2 cellular contexts compared by ENCODE assay signal in the genomic region with DNA sequence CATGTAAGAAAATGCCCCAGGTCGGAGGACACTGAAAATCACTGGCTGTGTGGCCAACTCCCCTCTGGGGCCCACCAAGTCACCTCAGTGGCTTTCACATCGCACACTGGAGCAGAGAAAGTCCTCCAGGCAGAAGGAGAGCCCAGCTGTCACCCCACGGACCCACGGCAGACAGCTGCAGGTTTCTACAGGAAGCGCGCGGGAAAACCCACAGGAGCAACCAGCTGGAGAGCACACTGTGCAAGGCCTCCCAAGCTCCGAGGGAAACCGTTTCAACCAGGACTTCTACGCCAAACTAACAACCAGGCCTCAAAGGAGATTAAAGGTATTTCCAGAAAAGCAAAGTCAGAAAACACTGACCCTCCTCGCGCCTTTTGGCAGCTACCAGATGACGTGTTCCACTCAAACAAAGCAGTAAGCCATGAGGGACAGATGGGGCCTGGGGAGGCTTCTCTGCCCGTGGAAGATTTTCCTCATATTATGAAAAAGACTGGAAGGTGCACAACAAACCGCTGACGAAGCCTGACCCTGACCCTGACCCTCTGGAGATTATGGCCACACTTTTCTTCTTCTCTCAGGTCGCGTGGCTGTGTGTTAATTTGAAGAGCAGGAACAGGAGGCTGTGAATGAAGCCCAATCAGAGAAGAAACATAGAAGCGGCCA.
TF ChIP-seq lines count a peak whose summit lies in the region.

No MANE protein-coding gene starts in this region.

TF ChIP-seq in GM23338, 12 proteins besides CTCF, POLR2A, EP300 and RAD21:
- TF ChIP-seq NANOG (IDR thresholded peaks at IDR 0.05; ENCODE audit: borderline replicate concordance) = no peak
- no peak for TF ChIP-seq STAT1 (IDR thresholded peaks at IDR 0.05; ENCODE audit: unreplicated experiment)
- TF ChIP-seq, protein P1, sequence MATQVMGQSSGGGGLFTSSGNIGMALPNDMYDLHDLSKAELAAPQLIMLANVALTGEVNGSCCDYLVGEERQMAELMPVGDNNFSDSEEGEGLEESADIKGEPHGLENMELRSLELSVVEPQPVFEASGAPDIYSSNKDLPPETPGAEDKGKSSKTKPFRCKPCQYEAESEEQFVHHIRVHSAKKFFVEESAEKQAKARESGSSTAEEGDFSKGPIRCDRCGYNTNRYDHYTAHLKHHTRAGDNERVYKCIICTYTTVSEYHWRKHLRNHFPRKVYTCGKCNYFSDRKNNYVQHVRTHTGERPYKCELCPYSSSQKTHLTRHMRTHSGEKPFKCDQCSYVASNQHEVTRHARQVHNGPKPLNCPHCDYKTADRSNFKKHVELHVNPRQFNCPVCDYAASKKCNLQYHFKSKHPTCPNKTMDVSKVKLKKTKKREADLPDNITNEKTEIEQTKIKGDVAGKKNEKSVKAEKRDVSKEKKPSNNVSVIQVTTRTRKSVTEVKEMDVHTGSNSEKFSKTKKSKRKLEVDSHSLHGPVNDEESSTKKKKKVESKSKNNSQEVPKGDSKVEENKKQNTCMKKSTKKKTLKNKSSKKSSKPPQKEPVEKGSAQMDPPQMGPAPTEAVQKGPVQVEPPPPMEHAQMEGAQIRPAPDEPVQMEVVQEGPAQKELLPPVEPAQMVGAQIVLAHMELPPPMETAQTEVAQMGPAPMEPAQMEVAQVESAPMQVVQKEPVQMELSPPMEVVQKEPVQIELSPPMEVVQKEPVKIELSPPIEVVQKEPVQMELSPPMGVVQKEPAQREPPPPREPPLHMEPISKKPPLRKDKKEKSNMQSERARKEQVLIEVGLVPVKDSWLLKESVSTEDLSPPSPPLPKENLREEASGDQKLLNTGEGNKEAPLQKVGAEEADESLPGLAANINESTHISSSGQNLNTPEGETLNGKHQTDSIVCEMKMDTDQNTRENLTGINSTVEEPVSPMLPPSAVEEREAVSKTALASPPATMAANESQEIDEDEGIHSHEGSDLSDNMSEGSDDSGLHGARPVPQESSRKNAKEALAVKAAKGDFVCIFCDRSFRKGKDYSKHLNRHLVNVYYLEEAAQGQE (IDR thresholded peaks at IDR 0.05; ENCODE audit: unreplicated experiment) = no peak
- no peak for TF ChIP-seq ZNF114 (CRISPR knock-in tag; IDR thresholded peaks at IDR 0.05)
- TF ChIP-seq ZNF331 (CRISPR knock-in tag; IDR thresholded peaks at IDR 0.05; ENCODE audit: low read depth) = no peak
- TF ChIP-seq EZH2 (IDR thresholded peaks at IDR 0.05; ENCODE audit: low read depth, unreplicated experiment) = no peak
- TF ChIP-seq, protein P2, sequence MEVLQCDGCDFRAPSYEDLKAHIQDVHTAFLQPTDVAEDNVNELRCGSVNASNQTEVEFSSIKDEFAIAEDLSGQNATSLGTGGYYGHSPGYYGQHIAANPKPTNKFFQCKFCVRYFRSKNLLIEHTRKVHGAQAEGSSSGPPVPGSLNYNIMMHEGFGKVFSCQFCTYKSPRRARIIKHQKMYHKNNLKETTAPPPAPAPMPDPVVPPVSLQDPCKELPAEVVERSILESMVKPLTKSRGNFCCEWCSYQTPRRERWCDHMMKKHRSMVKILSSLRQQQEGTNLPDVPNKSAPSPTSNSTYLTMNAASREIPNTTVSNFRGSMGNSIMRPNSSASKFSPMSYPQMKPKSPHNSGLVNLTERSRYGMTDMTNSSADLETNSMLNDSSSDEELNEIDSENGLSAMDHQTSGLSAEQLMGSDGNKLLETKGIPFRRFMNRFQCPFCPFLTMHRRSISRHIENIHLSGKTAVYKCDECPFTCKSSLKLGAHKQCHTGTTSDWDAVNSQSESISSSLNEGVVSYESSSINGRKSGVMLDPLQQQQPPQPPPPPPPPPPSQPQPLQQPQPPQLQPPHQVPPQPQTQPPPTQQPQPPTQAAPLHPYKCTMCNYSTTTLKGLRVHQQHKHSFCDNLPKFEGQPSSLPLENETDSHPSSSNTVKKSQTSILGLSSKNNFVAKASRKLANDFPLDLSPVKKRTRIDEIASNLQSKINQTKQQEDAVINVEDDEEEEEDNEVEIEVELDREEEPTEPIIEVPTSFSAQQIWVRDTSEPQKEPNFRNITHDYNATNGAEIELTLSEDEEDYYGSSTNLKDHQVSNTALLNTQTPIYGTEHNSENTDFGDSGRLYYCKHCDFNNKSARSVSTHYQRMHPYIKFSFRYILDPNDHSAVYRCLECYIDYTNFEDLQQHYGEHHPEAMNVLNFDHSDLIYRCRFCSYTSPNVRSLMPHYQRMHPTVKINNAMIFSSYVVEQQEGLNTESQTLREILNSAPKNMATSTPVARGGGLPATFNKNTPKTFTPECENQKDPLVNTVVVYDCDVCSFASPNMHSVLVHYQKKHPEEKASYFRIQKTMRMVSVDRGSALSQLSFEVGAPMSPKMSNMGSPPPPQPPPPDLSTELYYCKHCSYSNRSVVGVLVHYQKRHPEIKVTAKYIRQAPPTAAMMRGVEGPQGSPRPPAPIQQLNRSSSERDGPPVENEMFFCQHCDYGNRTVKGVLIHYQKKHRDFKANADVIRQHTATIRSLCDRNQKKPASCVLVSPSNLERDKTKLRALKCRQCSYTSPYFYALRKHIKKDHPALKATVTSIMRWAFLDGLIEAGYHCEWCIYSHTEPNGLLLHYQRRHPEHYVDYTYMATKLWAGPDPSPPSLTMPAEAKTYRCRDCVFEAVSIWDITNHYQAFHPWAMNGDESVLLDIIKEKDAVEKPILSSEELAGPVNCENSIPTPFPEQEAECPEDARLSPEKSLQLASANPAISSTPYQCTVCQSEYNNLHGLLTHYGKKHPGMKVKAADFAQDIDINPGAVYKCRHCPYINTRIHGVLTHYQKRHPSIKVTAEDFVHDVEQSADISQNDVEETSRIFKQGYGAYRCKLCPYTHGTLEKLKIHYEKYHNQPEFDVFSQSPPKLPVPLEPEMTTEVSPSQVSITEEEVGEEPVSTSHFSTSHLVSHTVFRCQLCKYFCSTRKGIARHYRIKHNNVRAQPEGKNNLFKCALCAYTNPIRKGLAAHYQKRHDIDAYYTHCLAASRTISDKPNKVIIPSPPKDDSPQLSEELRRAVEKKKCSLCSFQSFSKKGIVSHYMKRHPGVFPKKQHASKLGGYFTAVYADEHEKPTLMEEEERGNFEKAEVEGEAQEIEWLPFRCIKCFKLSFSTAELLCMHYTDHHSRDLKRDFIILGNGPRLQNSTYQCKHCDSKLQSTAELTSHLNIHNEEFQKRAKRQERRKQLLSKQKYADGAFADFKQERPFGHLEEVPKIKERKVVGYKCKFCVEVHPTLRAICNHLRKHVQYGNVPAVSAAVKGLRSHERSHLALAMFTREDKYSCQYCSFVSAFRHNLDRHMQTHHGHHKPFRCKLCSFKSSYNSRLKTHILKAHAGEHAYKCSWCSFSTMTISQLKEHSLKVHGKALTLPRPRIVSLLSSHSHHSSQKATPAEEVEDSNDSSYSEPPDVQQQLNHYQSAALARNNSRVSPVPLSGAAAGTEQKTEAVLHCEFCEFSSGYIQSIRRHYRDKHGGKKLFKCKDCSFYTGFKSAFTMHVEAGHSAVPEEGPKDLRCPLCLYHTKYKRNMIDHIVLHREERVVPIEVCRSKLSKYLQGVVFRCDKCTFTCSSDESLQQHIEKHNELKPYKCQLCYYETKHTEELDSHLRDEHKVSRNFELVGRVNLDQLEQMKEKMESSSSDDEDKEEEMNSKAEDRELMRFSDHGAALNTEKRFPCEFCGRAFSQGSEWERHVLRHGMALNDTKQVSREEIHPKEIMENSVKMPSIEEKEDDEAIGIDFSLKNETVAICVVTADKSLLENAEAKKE (CRISPR knock-in tag; IDR thresholded peaks at IDR 0.05) = no peak
- TF ChIP-seq POLR2AphosphoS5 (IDR thresholded peaks at IDR 0.05; ENCODE audit: low read depth) = no peak
- TF ChIP-seq CREB1 (CRISPR knock-in tag; IDR thresholded peaks at IDR 0.05; ENCODE audit: low read depth) = no peak
- no peak for TF ChIP-seq EZH2phosphoT487 (IDR thresholded peaks at IDR 0.05; ENCODE audit: unreplicated experiment)
TF ChIP-seq in GM23338: peak in this region for 0.

TF ChIP-seq in K562, 482 proteins besides CTCF, POLR2A, EP300 and RAD21:
- TF ChIP-seq POLR2G (IDR thresholded peaks at IDR 0.05; ENCODE audit: low read depth, low read length) (0 out of 2 replicates have a peak, but pooled peaks have one; percentile 14), FOXK1 (CRISPR knock-in tag; IDR thresholded peaks at IDR 0.05; ENCODE audit: borderline replicate concordance) (no peak)
